Comparison of ENCODE assay signal across 9 cellular contexts in the genomic region with DNA sequence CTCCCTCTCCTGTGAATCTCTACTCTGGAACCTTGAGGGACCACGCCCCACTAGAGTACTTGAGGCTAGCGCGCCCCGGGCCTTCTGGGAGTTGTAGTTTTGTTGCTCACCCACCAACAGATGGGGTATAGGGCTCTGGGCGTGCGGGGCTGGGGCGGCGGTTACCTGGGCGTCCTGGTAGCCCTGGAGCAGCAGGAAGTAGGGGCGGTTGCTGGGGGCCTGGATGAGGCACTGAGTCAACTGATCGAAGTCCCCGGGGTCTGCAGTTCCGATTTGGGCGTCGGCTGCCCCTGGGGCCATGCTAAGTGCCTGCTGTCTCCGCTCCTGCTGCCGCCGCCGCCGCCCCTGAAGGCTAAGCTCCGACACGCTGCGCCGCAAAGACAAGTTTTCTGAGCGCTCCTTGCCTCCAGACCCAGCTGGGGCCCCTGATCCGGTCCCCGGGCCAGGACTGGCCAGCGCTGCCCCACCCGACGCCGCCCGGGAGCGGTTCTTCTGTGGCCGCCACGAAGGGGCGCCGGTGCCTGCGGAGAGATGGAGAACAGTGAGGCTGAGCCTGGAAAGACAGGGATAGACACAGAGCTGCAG. TPM values are rescaled to one million over a fixed set of nuclear protein-coding genes. Genes with fewer than 3 reads are reported as not detected.
DNase-seq lines count a peak whose midpoint lies in the region; ATAC-seq, FAIRE-seq and TF ChIP-seq lines count a peak whose summit lies in the region.
"Had no signal": no experiment of that assay in that cellular context is flagged by ENCODE, and none has a peak within 500 bp of the region (broad histone marks: within the 10 kb centered on the region; RNA-seq: fewer than 3 reads in every experiment).

No MANE protein-coding gene starts in this region.

- H4K20me1 ChIP-seq in neural progenitor cell (ENCODE audit: low read depth), result peaks cover 3% of the 10 kb centered on the region

- ATAC-seq in activated CD4-positive, alpha-beta T cell treated with anti-CD3 and anti-CD28 coated beads for 36 hours, result no peak

- peaks cover 23% of the 10 kb centered on the region for H3K4me1 Mint-ChIP-seq in neural progenitor cell
- H3K4me1 Mint-ChIP-seq in activated CD4-positive, alpha-beta T cell treated with anti-CD3 and anti-CD28 coated beads for 36 hours, result peaks cover 8% of the 10 kb centered on the region

- peaks cover 12% of the 10 kb centered on the region for H3K27me3 ChIP-seq in HUES6 (ENCODE audit: control insufficient read depth, insufficient read depth, low read length)
- H3K27me3 ChIP-seq in bronchial epithelial cell (ENCODE audit: control insufficient read depth, insufficient read depth, low read length), result no peaks in the 10 kb centered on the region
- peaks cover 13% of the 10 kb centered on the region for H3K27me3 ChIP-seq in neural progenitor cell

- peak overlapping the region; percentile 61 for H3K9ac ChIP-seq in HUES6 (ENCODE audit: low read length)
- no peak overlapping the region for H3K9ac ChIP-seq in neural progenitor cell

- peaks cover 17% of the 10 kb centered on the region for H3K4me1 ChIP-seq in HUES6 (ENCODE audit: control insufficient read depth, insufficient read depth, low read length)
- peaks cover 17% of the 10 kb centered on the region for H3K4me1 ChIP-seq in neural progenitor cell

- CTCF ChIA-PET in activated CD4-positive, alpha-beta T cell treated with anti-CD3 and anti-CD28 coated beads for 36 hours (lab: Charles Lee), result interaction anchor here (0.7 kb wide), 1 partner anchor 9 kb away, joined by 3 read pairs; no protein-coding TSS in a partner anchor

- H2AFZ ChIP-seq in neural progenitor cell (replicated peaks), result peak overlapping the region; percentile 66

- H3K27ac Mint-ChIP-seq in neural progenitor cell, result no peak overlapping the region
- no peak overlapping the region for H3K27ac Mint-ChIP-seq in activated CD4-positive, alpha-beta T cell treated with anti-CD3 and anti-CD28 coated beads for 36 hours
- H3K27ac Mint-ChIP-seq: activated CD4-positive, alpha-beta memory T cell treated with anti-CD3 and anti-CD28 coated beads for 36 hours had no signal

- peaks cover 33% of the 10 kb centered on the region for H3F3A ChIP-seq in neural progenitor cell (ENCODE audit: low read depth)

- intact Hi-C loops in activated CD4-positive, alpha-beta T cell treated with anti-CD3 and anti-CD28 coated beads for 36 hours (cut with DNase I, micrococcal nuclease), result loop anchor here in 1 of 2 experiments (5.0 kb wide), 1 partner anchor 73 kb away; no protein-coding TSS in a partner anchor

- H3K27ac ChIP-seq in HUES6 (ENCODE audit: low read depth, low read length) (peak overlapping the region; percentile 35; the same call in 1 of the 2 replicates), neural progenitor cell (no peak overlapping the region)

- POLR2A ChIA-PET in activated CD4-positive, alpha-beta T cell treated with anti-CD3 and anti-CD28 coated beads for 36 hours (lab: Charles Lee), result interaction anchor here (0.7 kb wide), 1 partner anchor 11 kb away, joined by 4 read pairs; no protein-coding TSS in a partner anchor

- no peaks in the 10 kb centered on the region for H3K9me3 ChIP-seq in HUES6 (ENCODE audit: control insufficient read depth, insufficient read depth, low read depth, low read length)
- H3K9me3 ChIP-seq in neural progenitor cell (ENCODE audit: low read depth), result no peaks in the 10 kb centered on the region

- TF ChIP-seq CTCF in bronchial epithelial cell (IDR thresholded peaks at IDR 0.05; ENCODE audit: insufficient read depth, low read length, severe bottlenecking), result no peak
- no peak for TF ChIP-seq CTCF in neural progenitor cell (IDR thresholded peaks at IDR 0.05)

- peaks cover 3% of the 10 kb centered on the region for H3K36me3 Mint-ChIP-seq in neural progenitor cell
- no peaks in the 10 kb centered on the region for H3K36me3 Mint-ChIP-seq in activated CD4-positive, alpha-beta T cell treated with anti-CD3 and anti-CD28 coated beads for 36 hours (ENCODE audit: low read depth)
- H3K36me3 Mint-ChIP-seq: activated CD4-positive, alpha-beta memory T cell treated with anti-CD3 and anti-CD28 coated beads for 36 hours had no signal

- DNase-seq in bronchial epithelial cell (ENCODE audit: low read depth) (peak; percentile 48), neural progenitor cell (ENCODE audit: low spot score) (peak; percentile 89), H4 (ENCODE audit: low spot score) (no peak)
- no peak for DNase-seq in activated CD4-positive, alpha-beta T cell treated with anti-CD3 and anti-CD28 coated beads for 4 hours
- no peak for DNase-seq in activated CD4-positive, alpha-beta T cell treated with anti-CD3 and anti-CD28 coated beads for 36 hours
- DNase-seq: activated CD4-positive, alpha-beta memory T cell treated with anti-CD3 and anti-CD28 coated beads for 36 hours; cortex of kidney had no signal

- H3K9me3 Mint-ChIP-seq in neural progenitor cell, result peaks cover 3% of the 10 kb centered on the region
- H3K9me3 Mint-ChIP-seq in activated CD4-positive, alpha-beta T cell treated with anti-CD3 and anti-CD28 coated beads for 36 hours (ENCODE audit: low read depth), result no peaks in the 10 kb centered on the region
- H3K9me3 Mint-ChIP-seq: activated CD4-positive, alpha-beta memory T cell treated with anti-CD3 and anti-CD28 coated beads for 36 hours had no signal

- H3K4me3 ChIP-seq in HUES6 (ENCODE audit: low read depth, low read length) (peak overlapping the region; percentile 79), bronchial epithelial cell (ENCODE audit: low read depth, low read length) (peak overlapping the region; percentile 27), neural progenitor cell (peak overlapping the region; percentile 61)

- no peaks in the 10 kb centered on the region for H3K79me2 ChIP-seq in neural progenitor cell (ENCODE audit: low read depth)

- peak overlapping the region; percentile 76 for H3K4me2 ChIP-seq in neural progenitor cell

- H3K36me3 ChIP-seq in HUES6 (ENCODE audit: control insufficient read depth, insufficient read depth, low read length) (no peaks in the 10 kb centered on the region), bronchial epithelial cell (ENCODE audit: control insufficient read depth, insufficient read depth, low read length) (no peaks in the 10 kb centered on the region), neural progenitor cell (no peaks in the 10 kb centered on the region)

- H3K27me3 Mint-ChIP-seq in neural progenitor cell (ENCODE audit: insufficient read depth, low read depth), result peaks cover 18% of the 10 kb centered on the region
- H3K27me3 Mint-ChIP-seq in activated CD4-positive, alpha-beta T cell treated with anti-CD3 and anti-CD28 coated beads for 36 hours, result peaks cover 3% of the 10 kb centered on the region

- peak overlapping the region; percentile 81 for H3K4me3 Mint-ChIP-seq in neural progenitor cell
- no peak overlapping the region for H3K4me3 Mint-ChIP-seq in activated CD4-positive, alpha-beta T cell treated with anti-CD3 and anti-CD28 coated beads for 36 hours
- H3K4me3 Mint-ChIP-seq: activated CD4-positive, alpha-beta memory T cell treated with anti-CD3 and anti-CD28 coated beads for 36 hours had no signal

- FAIRE-seq in bronchial epithelial cell (lab: Jason Lieb, UNC), result no peak

RNA-seq across cellular contexts. Expression of gene RASIP1, which starts 5.3 kb away (rescaled TPM):
- 2.4 and 2.9 TPM in 2 replicates for total RNA-seq in bronchial epithelial cell
- 0.86 and 3.2 TPM in 2 replicates for total RNA-seq in neural progenitor cell (ENCODE audit: low replicate concordance)
- 0.14 TPM in 1 of 2 replicates, not detected in the other for total RNA-seq in H4 (2014; rRNA removed; shearing (Covaris generic))
- total RNA-seq in activated CD4-positive, alpha-beta T cell treated with anti-CD3 and anti-CD28 coated beads for 36 hours, result under 1 TPM; 0.67 to 0.73 TPM

RNA-seq across cellular contexts. Expression of gene IZUMO1, which starts 11.6 kb away (rescaled TPM):
- 0.26 and 2.3 TPM in 2 replicates for total RNA-seq in bronchial epithelial cell
- 0.19 and 0.40 TPM in 2 replicates for total RNA-seq in neural progenitor cell (ENCODE audit: low replicate concordance)
- total RNA-seq in H4 (2014; rRNA removed; shearing (Covaris generic)), result not detected in 2 replicates
- total RNA-seq in activated CD4-positive, alpha-beta T cell treated with anti-CD3 and anti-CD28 coated beads for 36 hours, result not detected
- total RNA-seq: activated CD4-positive, alpha-beta memory T cell treated with anti-CD3 and anti-CD28 coated beads for 36 hours had no signal

RNA-seq across cellular contexts. Expression of gene MAMSTR, which starts 15.6 kb away (rescaled TPM):
- total RNA-seq in bronchial epithelial cell (0.13 and 0.26 TPM in 2 replicates), neural progenitor cell (ENCODE audit: low replicate concordance) (1.2 and 1.4 TPM in 2 replicates)
- 0.31 and 0.51 TPM in 2 replicates for total RNA-seq in H4 (2014; rRNA removed; shearing (Covaris generic))
- under 1 TPM; 0.69 to 0.70 TPM for total RNA-seq in activated CD4-positive, alpha-beta T cell treated with anti-CD3 and anti-CD28 coated beads for 36 hours

RNA-seq across cellular contexts. Expression of gene FUT1, which starts 17.3 kb away (rescaled TPM):
- total RNA-seq in bronchial epithelial cell, result 12.1 and 16.9 TPM in 2 replicates
- 2.9 and 5.1 TPM in 2 replicates for total RNA-seq in neural progenitor cell (ENCODE audit: low replicate concordance)
- total RNA-seq in H4 (2014; rRNA removed; shearing (Covaris generic)), result 0.25 TPM in 1 of 2 replicates, not detected in the other
- total RNA-seq in activated CD4-positive, alpha-beta T cell treated with anti-CD3 and anti-CD28 coated beads for 36 hours, result under 1 TPM; 0.23 to 0.32 TPM

RNA-seq across cellular contexts. Expression of gene FGF21, which starts 20.2 kb away (rescaled TPM):
- total RNA-seq in bronchial epithelial cell (not detected in 2 replicates), neural progenitor cell (ENCODE audit: low replicate concordance) (not detected in 2 replicates)
- total RNA-seq in H4 (2014; rRNA removed; shearing (Covaris generic)), result not detected in 2 replicates
- total RNA-seq in activated CD4-positive, alpha-beta T cell treated with anti-CD3 and anti-CD28 coated beads for 36 hours, result not detected
- total RNA-seq: activated CD4-positive, alpha-beta memory T cell treated with anti-CD3 and anti-CD28 coated beads for 36 hours; myocyte had no signal

Comparison
In these comparisons a context has a peak if more than half of its experiments do, and no peak if none do; other contexts are left out.
1. H3K4me3 ChIP-seq: peak in every context shown above with its lines; median percentile 79 in HUES6; 61 in neural progenitor cell; 27 in bronchial epithelial cell.
2. DNase-seq: peak in bronchial epithelial cell (single experiment) and neural progenitor cell (single experiment); none in activated CD4-positive, alpha-beta T cell treated with anti-CD3 and anti-CD28 coated beads for 4 hours (0 of 2), H4 (single experiment) and activated CD4-positive, alpha-beta T cell treated with anti-CD3 and anti-CD28 coated beads for 36 hours (single experiment).